ENCODE assay signal across 32 cellular contexts in genomic region chr3:78911394-78911793, GRCh38.
"Had no signal": no experiment of that assay in that cellular context is flagged by ENCODE, and none has a peak within 500 bp of the region (broad histone marks: within the 10 kb centered on the region; RNA-seq: fewer than 3 reads in every experiment).

No MANE protein-coding gene starts in this region.

- H3K4me2 ChIP-seq: KMS-11, PC-9 had no signal

- FAIRE-seq: colon had no signal

- H3K27ac ChIP-seq: brain microvascular endothelial cell, KMS-11, PC-9, VCaP had no signal

- H3K4me3 ChIP-seq: PC-9 had no signal

- ATAC-seq: activated CD8-positive, alpha-beta memory T cell treated with anti-CD3 and anti-CD28 coated beads, Interleukin-2, amount 10 ng/mL, durations not matched to agents 7 days and 5 days; activated naive CD8-positive, alpha-beta T cell treated with anti-CD3 and anti-CD28 coated beads, Interleukin-2, amount 50 U/mL, for 24 hours had no signal

- H3K9ac ChIP-seq: KMS-11 had no signal

- H3K27me3 ChIP-seq: brain microvascular endothelial cell had no signal

- H3K36me3 ChIP-seq: brain microvascular endothelial cell had no signal

- H2AFZ ChIP-seq: PC-9 had no signal

- DNase-seq: activated CD4-positive, alpha-beta memory T cell treated with anti-CD3 and anti-CD28 coated beads, Interleukin-2, amount 10 ng/mL, durations not matched to agents 7 days and 5 days; activated CD4-positive, alpha-beta T cell treated with anti-CD3 and anti-CD28 coated beads for 1 hour; activated CD4-positive, alpha-beta T cell treated with anti-CD3 and anti-CD28 coated beads for 48 hours; activated CD4-positive, CD25-positive, alpha-beta regulatory T cell; activated CD8-positive, alpha-beta memory T cell treated with anti-CD3 and anti-CD28 coated beads for 24 hours; activated CD8-positive, alpha-beta memory T cell treated with anti-CD3 and anti-CD28 coated beads, Interleukin-2, amount 10 ng/mL, durations not matched to agents 7 days and 5 days; activated CD8-positive, alpha-beta memory T cell treated with anti-CD3 and anti-CD28 coated beads, Interleukin-2, amount 50 U/mL, for 48 hours; activated effector memory CD4-positive, alpha-beta T cell treated with Interleukin-2 at 50 U/mL for 16 hours; activated naive CD4-positive, alpha-beta T cell treated with anti-CD3 and anti-CD28 coated beads, Interleukin-2, amount 10 ng/mL, durations not matched to agents 7 days and 5 days; activated naive CD8-positive, alpha-beta T cell treated with anti-CD3 and anti-CD28 coated beads, Interleukin-2, amount 50 U/mL, for 24 hours; activated T-cell treated with anti-CD3 and anti-CD28 coated beads, Interleukin-2, amount 50 U/mL, for 48 hours; anterior cingulate cortex; brain microvascular endothelial cell; central memory CD4-positive, alpha-beta T cell; MM.1S; MV-4-11; NCI-H1092; NCI-H1436 treated with DMSO at 0.1 percent for 48 hours; NCI-H187 treated with DMSO at 0.1 percent for 48 hours; NCI-H2081; NCI-H345; NCI-H526; NK-92 treated with Interleukin-12 subunit alpha and Interleukin-12 subunit beta, amount 100 ng/mL, for 24 hours; PC-9; SIG-M5; SW 1271; T-helper 1 cell; T-helper 2 cell; T-helper 9 cell had no signal
